In the genomic region with DNA sequence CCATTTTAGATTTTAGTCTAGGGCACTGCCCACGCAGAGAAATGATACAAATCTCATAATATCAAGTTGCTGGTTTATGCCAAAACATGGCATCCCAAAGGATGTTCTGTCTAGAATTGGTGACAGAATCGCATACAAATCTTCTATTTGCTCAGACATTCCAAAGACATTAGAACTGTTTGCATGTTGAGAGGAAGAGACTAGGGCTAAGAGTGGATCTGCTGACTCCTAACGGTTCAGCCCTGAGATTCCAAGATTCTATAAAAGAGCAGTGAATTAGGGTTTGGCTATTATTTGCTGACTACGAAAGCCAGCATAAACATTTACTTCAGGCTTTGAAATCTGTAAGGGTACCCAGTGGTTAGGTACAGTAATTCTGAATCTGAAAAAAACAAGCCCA, we compare ENCODE assay signal across 2 cellular contexts.
TF ChIP-seq lines count a peak whose summit lies in the region.

No MANE protein-coding gene starts in this region.

TF ChIP-seq in SK-N-SH, 30 proteins besides CTCF, POLR2A, EP300 and RAD21 (continued from another document):
- no peak for TF ChIP-seq REST (IDR thresholded peaks at IDR 0.05; ENCODE audit: low read depth, low read length)

TF ChIP-seq in SK-N-SH treated with all-trans-retinoic acid at 6 μM for 48 hours, 23 proteins besides CTCF, POLR2A, EP300 and RAD21 (continued from another document):
- TF ChIP-seq TSHZ2 (CRISPR knock-in tag; IDR thresholded peaks at IDR 0.05), result no peak
- no peak for TF ChIP-seq CSDC2 (CRISPR knock-in tag; IDR thresholded peaks at IDR 0.05)
- TF ChIP-seq ESRRG (CRISPR knock-in tag; IDR thresholded peaks at IDR 0.05), result no peak
- TF ChIP-seq, protein P1, sequence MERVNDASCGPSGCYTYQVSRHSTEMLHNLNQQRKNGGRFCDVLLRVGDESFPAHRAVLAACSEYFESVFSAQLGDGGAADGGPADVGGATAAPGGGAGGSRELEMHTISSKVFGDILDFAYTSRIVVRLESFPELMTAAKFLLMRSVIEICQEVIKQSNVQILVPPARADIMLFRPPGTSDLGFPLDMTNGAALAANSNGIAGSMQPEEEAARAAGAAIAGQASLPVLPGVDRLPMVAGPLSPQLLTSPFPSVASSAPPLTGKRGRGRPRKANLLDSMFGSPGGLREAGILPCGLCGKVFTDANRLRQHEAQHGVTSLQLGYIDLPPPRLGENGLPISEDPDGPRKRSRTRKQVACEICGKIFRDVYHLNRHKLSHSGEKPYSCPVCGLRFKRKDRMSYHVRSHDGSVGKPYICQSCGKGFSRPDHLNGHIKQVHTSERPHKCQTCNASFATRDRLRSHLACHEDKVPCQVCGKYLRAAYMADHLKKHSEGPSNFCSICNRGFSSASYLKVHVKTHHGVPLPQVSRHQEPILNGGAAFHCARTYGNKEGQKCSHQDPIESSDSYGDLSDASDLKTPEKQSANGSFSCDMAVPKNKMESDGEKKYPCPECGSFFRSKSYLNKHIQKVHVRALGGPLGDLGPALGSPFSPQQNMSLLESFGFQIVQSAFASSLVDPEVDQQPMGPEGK (CRISPR knock-in tag; IDR thresholded peaks at IDR 0.05; ENCODE audit: borderline replicate concordance), result no peak
- no peak for TF ChIP-seq TCF4 (CRISPR knock-in tag; IDR thresholded peaks at IDR 0.05; ENCODE audit: borderline replicate concordance)
- TF ChIP-seq ZNF8 (CRISPR knock-in tag; IDR thresholded peaks at IDR 0.05), result no peak
- TF ChIP-seq RARB (CRISPR knock-in tag; IDR thresholded peaks at IDR 0.05), result no peak
- TF ChIP-seq GLIS3 (CRISPR knock-in tag; IDR thresholded peaks at IDR 0.05), result no peak
TF ChIP-seq in SK-N-SH treated with all-trans-retinoic acid at 6 μM for 48 hours: peak in this region for 0.
